22 cellular contexts compared by ENCODE assay signal in genomic region chr6:6471276-6471675, GRCh38.
"Had no signal": no experiment of that assay in that cellular context is flagged by ENCODE, and none has a peak within 500 bp of the region (broad histone marks: within the 10 kb centered on the region; RNA-seq: fewer than 3 reads in every experiment).

No MANE protein-coding gene starts in this region.

- H3K36me3 ChIP-seq: esophagus muscularis mucosa, gastroesophageal sphincter, heart right ventricle, left lung, lower lobe of right lung had no signal

- H3K4me1 ChIP-seq: foreskin keratinocyte, gastroesophageal sphincter, left lung, lower lobe of right lung had no signal

- H3K27me3 ChIP-seq: dorsolateral prefrontal cortex, foreskin keratinocyte, gastroesophageal sphincter, left lung had no signal

- DNase-seq: dermis blood vessel endothelial cell; dorsolateral prefrontal cortex; effector CD4-positive, alpha-beta T cell; effector memory CD4-positive, alpha-beta T cell; foreskin keratinocyte; head of caudate nucleus; heart right ventricle; hippocampal formation; left cardiac atrium; left lung; left ventricle myocardium superior; lower lobe of right lung; mesenchymal stem cell; mucosa of descending colon had no signal

- H3K4me3 ChIP-seq: coronary artery, dorsolateral prefrontal cortex, esophagus muscularis mucosa, gastroesophageal sphincter, heart right ventricle, left lung, lower lobe of right lung, mucosa of descending colon had no signal

- H3K27ac ChIP-seq: coronary artery, dorsolateral prefrontal cortex, esophagus muscularis mucosa, foreskin keratinocyte, gastroesophageal sphincter, heart right ventricle, left lung, lower lobe of right lung had no signal

- FAIRE-seq: colon, endothelial cell of umbilical vein, frontal cortex, islet of Langerhans, keratinocyte had no signal

- H3K9me3 ChIP-seq: mucosa of descending colon had no signal

- ATAC-seq: foreskin keratinocyte, gastroesophageal sphincter, heart right ventricle, left cardiac atrium, left lung, left ventricle myocardium superior, lower lobe of right lung, mucosa of descending colon had no signal
